Comparison of ENCODE assay signal across 1 cellular context in the genomic region with DNA sequence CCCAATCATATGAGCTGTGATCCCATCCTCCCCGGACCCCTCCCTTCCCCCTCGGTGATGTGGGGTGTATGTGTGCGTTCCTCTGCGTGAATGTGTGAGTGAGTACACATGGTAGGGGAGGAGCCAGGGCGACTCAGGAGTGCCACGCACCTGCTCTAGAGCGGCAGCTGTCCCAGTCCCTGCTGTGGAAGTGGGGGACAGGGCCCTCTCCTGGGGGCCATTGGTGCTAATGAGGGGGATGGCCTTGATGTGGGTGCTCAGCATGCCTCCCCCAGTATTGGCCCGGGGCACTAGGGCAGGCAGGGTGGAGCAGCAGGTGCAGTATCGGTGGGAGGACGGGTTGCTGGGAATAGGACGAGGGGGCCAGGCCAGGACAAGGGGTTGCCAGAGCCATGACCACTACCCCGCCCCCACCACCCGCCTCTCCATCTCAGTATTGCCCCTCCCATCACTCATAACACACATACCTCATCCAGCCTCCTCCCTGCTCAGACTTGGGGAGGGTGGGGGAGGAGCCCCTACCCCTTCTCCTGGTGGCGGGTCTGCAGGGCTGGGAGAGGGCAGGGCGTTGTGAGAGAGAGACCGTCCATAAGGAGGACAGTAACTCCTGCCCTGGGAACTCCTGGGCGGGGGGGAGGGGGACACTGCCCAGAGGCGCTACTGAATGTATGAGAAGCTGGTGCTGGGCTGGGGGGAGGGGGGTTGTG.
TF ChIP-seq lines count a peak whose summit lies in the region.

No MANE protein-coding gene starts in this region.

TF ChIP-seq in HCT116, 20 proteins besides CTCF, POLR2A, EP300 and RAD21:
- TF ChIP-seq POLR2AphosphoS5 (IDR thresholded peaks at IDR 0.05; ENCODE audit: low read depth, low read length): peak; percentile 67; the same call in 1 of the 2 replicates
- TF ChIP-seq, protein P1, sequence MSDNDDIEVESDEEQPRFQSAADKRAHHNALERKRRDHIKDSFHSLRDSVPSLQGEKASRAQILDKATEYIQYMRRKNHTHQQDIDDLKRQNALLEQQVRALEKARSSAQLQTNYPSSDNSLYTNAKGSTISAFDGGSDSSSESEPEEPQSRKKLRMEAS (IDR thresholded peaks at IDR 0.05): no peak
